ENCODE assay signal across 8 cellular contexts in genomic region chr6:7726416-7727149, GRCh38. TPM values are rescaled to one million over a fixed set of nuclear protein-coding genes. Genes with fewer than 3 reads are reported as not detected.
DNase-seq lines count a peak whose midpoint lies in the region; ATAC-seq, FAIRE-seq and TF ChIP-seq lines count a peak whose summit lies in the region.

No MANE protein-coding gene starts in this region.

- H3K9me3 ChIP-seq in GM23248 (ENCODE audit: low read depth) = no peaks in the 10 kb centered on the region
- no peaks in the 10 kb centered on the region for H3K9me3 ChIP-seq in OCI-LY7 (ENCODE audit: low read length)
- no peaks in the 10 kb centered on the region for H3K9me3 ChIP-seq in endothelial cell of umbilical vein (replicated peaks; ENCODE audit: control insufficient read depth, insufficient read depth, low read length)

- TF ChIP-seq POLR2A in endothelial cell of umbilical vein (IDR thresholded peaks at IDR 0.05; ENCODE audit: low read depth, low read length) = no peak

- H3K27me3 Mint-ChIP-seq in natural killer cell treated with Interleukin-12 subunit alpha and Interleukin-12 subunit beta and Interleukin-15 and Interleukin-18, amount 100 ng/mL, for 72 hours = peaks cover 41 to 50% of the 10 kb centered on the region in 2 donors

- 0 to 2% methylated on average over 40 to 44 of the region's 84 CpGs for WGBS in GM23248 (ENCODE audit: low coverage in 1 of 2, low lambda C conversion rate in 2 of 2, missing lambda C conversion rate in 2 of 2), 2 experiments

- H3K9me3 Mint-ChIP-seq in natural killer cell treated with Interleukin-12 subunit alpha and Interleukin-12 subunit beta and Interleukin-15 and Interleukin-18, amount 100 ng/mL, for 72 hours = no peaks in the 10 kb centered on the region

- intact Hi-C loops in OCI-LY7 (cut with micrococcal nuclease; ENCODE audit: unreplicated experiment) (no loop called here), endothelial cell of umbilical vein (cut with micrococcal nuclease) (no loop called here)

- H2AFZ ChIP-seq in GM23248 = peak overlapping the region; percentile 82
- H2AFZ ChIP-seq in OCI-LY7 (ENCODE audit: low read length) = peak overlapping the region; percentile 52; the same call in 1 of the 2 replicates
- H2AFZ ChIP-seq in endothelial cell of umbilical vein (ENCODE audit: low read depth, low read length) = no peak overlapping the region

- H3K9me1 ChIP-seq in endothelial cell of umbilical vein (replicated peaks; ENCODE audit: control insufficient read depth, extremely low read depth, insufficient read depth, low read length) = no peaks in the 10 kb centered on the region

- dilution Hi-C loops in endothelial cell of umbilical vein (cut with MboI; ENCODE audit: extremely low pct_ligation_motif_present, low sequenced_read_pairs) = no loop called here

- H3K4me3 ChIP-seq in GM08714 (ENCODE audit: low read length) (peak overlapping the region; percentile 55; the same call in 1 of the 2 replicates), GM23248 (peak overlapping the region; percentile 77), OCI-LY7 (ENCODE audit: low read depth, low read length, poor library complexity, severe bottlenecking) (peak overlapping the region; percentile 64), endothelial cell of umbilical vein (replicated peaks in 1 of 3; ENCODE audit: insufficient read depth in 1 of 3, low read depth in 1 of 3, low read length in 3 of 3) (peak overlapping the region; percentile 70 to 95 (median 94))

- H3K27ac Mint-ChIP-seq in natural killer cell treated with Interleukin-12 subunit alpha and Interleukin-12 subunit beta and Interleukin-15 and Interleukin-18, amount 100 ng/mL, for 72 hours = no peak overlapping the region

- CTCF ChIA-PET in OCI-LY7 (lab: Charles Lee; ENCODE audit: unreplicated experiment) (interaction anchor here (1.2 kb wide), 1 partner anchor 266 kb away, joined by 3 read pairs; no protein-coding TSS in a partner anchor), endothelial cell of umbilical vein (lab: Charles Lee) (interaction anchor here (1.1 to 6.4 kb wide), 9 partner anchors 9 to 333 kb away, joined by 3 to 140 read pairs (median 3); no protein-coding TSS in a partner anchor)

- TF ChIP-seq CTCF in OCI-LY7 (conservative IDR thresholded peaks at IDR 0.05; ENCODE audit: low read length) = no peak
- no peak for TF ChIP-seq CTCF in endothelial cell of umbilical vein (IDR thresholded peaks at IDR 0.05; ENCODE audit: extremely low read depth in 1 of 2, insufficient read depth in 1 of 2, low read depth in 1 of 2, low read length in 2 of 2)

- peak; percentile 5 to 18 for ATAC-seq in natural killer cell treated with Interleukin-12 subunit alpha and Interleukin-12 subunit beta and Interleukin-15 and Interleukin-18, amount 100 ng/mL, for 72 hours
- ATAC-seq in HG03457 (IDR thresholded peaks at IDR 0.05; ENCODE audit: unreplicated experiment) = no peak

- H3K9me2 ChIP-seq in GM23248 (ENCODE audit: insufficient read depth) (no peaks in the 10 kb centered on the region), OCI-LY7 (ENCODE audit: insufficient read depth, low read length) (no peaks in the 10 kb centered on the region)

- H3K27ac ChIP-seq in GM23248 = no peak overlapping the region
- H3K27ac ChIP-seq in OCI-LY7 (ENCODE audit: low read depth, low read length, poor library complexity, severe bottlenecking) = no peak overlapping the region
- H3K27ac ChIP-seq in endothelial cell of umbilical vein (ENCODE audit: insufficient read depth, low read depth, low read length) = peak overlapping the region; percentile 76

- H3K36me3 Mint-ChIP-seq in natural killer cell treated with Interleukin-12 subunit alpha and Interleukin-12 subunit beta and Interleukin-15 and Interleukin-18, amount 100 ng/mL, for 72 hours = no peaks in the 10 kb centered on the region

- in situ Hi-C loops in GM23248 (cut with MboI) = loop anchor here (10.0 kb wide), 2 partner anchors 168 to 278 kb away; no protein-coding TSS in a partner anchor

- H3K4me1 Mint-ChIP-seq in natural killer cell treated with Interleukin-12 subunit alpha and Interleukin-12 subunit beta and Interleukin-15 and Interleukin-18, amount 100 ng/mL, for 72 hours (ENCODE audit: low read depth in 2 of 2) = peaks cover 0 to 4% of the 10 kb centered on the region in 2 donors

- H3K79me2 ChIP-seq in GM23248 (ENCODE audit: insufficient read depth) = 0 out of 2 replicates have a peak, but pooled peaks cover 14% of the 10 kb centered on the region
- no peaks in the 10 kb centered on the region for H3K79me2 ChIP-seq in OCI-LY7 (ENCODE audit: insufficient read depth, low read depth, low read length)
- H3K79me2 ChIP-seq in endothelial cell of umbilical vein (ENCODE audit: control insufficient read depth, insufficient read depth, low read length) = peaks cover 56% of the 10 kb centered on the region

- H3K4me2 ChIP-seq in GM23248 (ENCODE audit: unreplicated experiment) (peak overlapping the region; percentile 91), OCI-LY7 (ENCODE audit: low read length) (peak overlapping the region; percentile 78), endothelial cell of umbilical vein (ENCODE audit: insufficient read depth, low read length) (peak overlapping the region; percentile 14)

- H3F3A ChIP-seq in GM23248 (ENCODE audit: insufficient read depth) = peaks cover 24% of the 10 kb centered on the region

- FAIRE-seq in endothelial cell of umbilical vein (lab: Jason Lieb, UNC) = no peak

- H4K20me1 ChIP-seq in GM23248 (ENCODE audit: insufficient read depth) (no peaks in the 10 kb centered on the region), OCI-LY7 (ENCODE audit: insufficient read depth, low read length) (no peaks in the 10 kb centered on the region), endothelial cell of umbilical vein (replicated peaks; ENCODE audit: control insufficient read depth, extremely low read depth, insufficient read depth, low read length) (no peaks in the 10 kb centered on the region)

- H3K27me3 ChIP-seq in GM23248 (replicated peaks; ENCODE audit: insufficient read depth) (no peaks in the 10 kb centered on the region), endothelial cell of umbilical vein (ENCODE audit: control insufficient read depth in 2 of 2, insufficient read depth in 2 of 2, low read length in 2 of 2) (no peaks in the 10 kb centered on the region)

- peak overlapping the region; percentile 59; the same call in 1 of the 2 replicates for H3K9ac ChIP-seq in GM23248
- H3K9ac ChIP-seq in endothelial cell of umbilical vein (replicated peaks; ENCODE audit: extremely low read depth, insufficient read depth, low read length) = peak overlapping the region; percentile 97

- peak overlapping the region; percentile 75 for H3K4me3 Mint-ChIP-seq in natural killer cell treated with Interleukin-12 subunit alpha and Interleukin-12 subunit beta and Interleukin-15 and Interleukin-18, amount 100 ng/mL, for 72 hours

- POLR2A ChIA-PET in OCI-LY7 (lab: Charles Lee) (no interaction called here), endothelial cell of umbilical vein (lab: Charles Lee) (interaction anchor here (1.1 to 1.6 kb wide), 4 partner anchors 8 to 274 kb away, joined by 3 to 10 read pairs (median 8); no protein-coding TSS in a partner anchor)

- BruUV-seq in OCI-LY7 (replicated peaks; lab: Mats Ljungman, UMichigan) (no TSS peak), endothelial cell of umbilical vein (replicated peaks; lab: Mats Ljungman, UMichigan) (TSS peak; percentile 34)

- DNase-seq in GM23248 = peak; percentile 47
- peak; percentile 19 for DNase-seq in OCI-LY7 (ENCODE audit: low spot score)
- DNase-seq in endothelial cell of umbilical vein (ENCODE audit: low read depth, low spot score) = no peak
- no peak for DNase-seq in natural killer cell treated with Interleukin-12 subunit alpha and Interleukin-12 subunit beta and Interleukin-15 and Interleukin-18, amount 100 ng/mL, for 72 hours (ENCODE audit: low spot score)
- no peak for DNase-seq in stimulated activated CD4-positive, alpha-beta T cell treated with anti-CD3 and anti-CD28 coated beads, Interleukin-4, amount 100 ng/mL, for 4 hours
- DNase-seq in retina = no peak

- peaks cover 31% of the 10 kb centered on the region for H3K4me1 ChIP-seq in GM23248 (ENCODE audit: insufficient read depth)
- H3K4me1 ChIP-seq in OCI-LY7 (ENCODE audit: insufficient read depth, low read length, poor library complexity, severe bottlenecking) = peaks cover 19% of the 10 kb centered on the region
- H3K4me1 ChIP-seq in endothelial cell of umbilical vein (ENCODE audit: control insufficient read depth, extremely low read depth, insufficient read depth, low read length) = peaks cover 37% of the 10 kb centered on the region

- H3K36me3 ChIP-seq in GM23248 (ENCODE audit: low read depth) = no peaks in the 10 kb centered on the region
- H3K36me3 ChIP-seq in OCI-LY7 (ENCODE audit: insufficient read depth, low read length) = no peaks in the 10 kb centered on the region
- peaks cover 18 to 19% of the 10 kb centered on the region in 2 experiments for H3K36me3 ChIP-seq in endothelial cell of umbilical vein (ENCODE audit: control insufficient read depth in 2 of 2, extremely low read depth in 1 of 2, insufficient read depth in 2 of 2, low read length in 2 of 2)

TF ChIP-seq in endothelial cell of umbilical vein, 7 proteins besides CTCF, POLR2A, EP300 and RAD21:
- TF ChIP-seq MAX (IDR thresholded peaks at IDR 0.05; ENCODE audit: insufficient read depth, insufficient read length) (peak; percentile 1), POLR2AphosphoS5 (IDR thresholded peaks at IDR 0.05; ENCODE audit: insufficient read depth, low read depth, low read length) (no peak)

RNA-seq across cellular contexts. Expression of gene BMP6, which starts 0.7 kb away (rescaled TPM):
- total RNA-seq in GM23248 (2014; rRNA removed; shearing (Covaris generic)) = 4.6 and 10.3 TPM in 2 replicates
- 1.3 and 2.0 TPM in 2 replicates for polyA plus RNA-seq in GM23248 (2016; fragmentation: Nextera tagmentation; extraction: Ambion mirVana)
- total RNA-seq in OCI-LY7 (2014; rRNA removed; shearing (Covaris generic)) = 0.10 and 0.38 TPM in 2 replicates
- 0.94 and 1.1 TPM in 2 replicates for total RNA-seq in OCI-LY7 (2022)
- 221 and 234 TPM in 2 replicates for total RNA-seq in endothelial cell of umbilical vein
- polyA plus RNA-seq in endothelial cell of umbilical vein = 276 and 285 TPM in 2 replicates
- polyA plus RNA-seq in endothelial cell of umbilical vein (2011; cell fraction: cytosol; rRNA removed) = 243 and 254 TPM in 2 replicates
- 202 and 209 TPM in 2 replicates for polyA plus RNA-seq in endothelial cell of umbilical vein (2011; cell fraction: nucleus; rRNA removed)
- polyA plus RNA-seq in endothelial cell of umbilical vein (2012) = 157 and 189 TPM in 2 replicates
- polyA minus RNA-seq in endothelial cell of umbilical vein = 432 and 438 TPM in 2 replicates
- 42.2 TPM for polyA minus RNA-seq in endothelial cell of umbilical vein (2011; cell fraction: cytosol; rRNA and poly(A)+ RNA removed)
- polyA minus RNA-seq in endothelial cell of umbilical vein (2011; cell fraction: nucleus; rRNA and poly(A)+ RNA removed) = 249 and 278 TPM in 2 replicates
- total RNA-seq in natural killer cell treated with Interleukin-12 subunit alpha and Interleukin-12 subunit beta and Interleukin-15 and Interleukin-18, amount 100 ng/mL, for 72 hours = not detected

Comparison
In these comparisons a context has a peak if more than half of its experiments do, and no peak if none do; other contexts are left out.
1. DNase-seq: peak in GM23248 (single experiment) and OCI-LY7 (single experiment); none in endothelial cell of umbilical vein (single experiment), natural killer cell treated with Interleukin-12 subunit alpha and Interleukin-12 subunit beta and Interleukin-15 and Interleukin-18, amount 100 ng/mL, for 72 hours (single experiment), stimulated activated CD4-positive, alpha-beta T cell treated with anti-CD3 and anti-CD28 coated beads, Interleukin-4, amount 100 ng/mL, for 4 hours (0 of 2) and retina (single experiment).
2. H3K4me2 ChIP-seq: peak in every context shown above with its lines; median percentile 91 in GM23248; 78 in OCI-LY7; 14 in endothelial cell of umbilical vein.
3. RNA of gene BMP6, which starts 0.7 kb away (total RNA-seq): 221 to 234 TPM in endothelial cell of umbilical vein; 4.6 to 10.3 TPM in GM23248, 0.10 to 1.1 TPM in OCI-LY7 and not detected in natural killer cell treated with Interleukin-12 subunit alpha and Interleukin-12 subunit beta and Interleukin-15 and Interleukin-18, amount 100 ng/mL, for 72 hours; every median in the first group is over 10 times any median in the second.
4. Peak in every context shown above with its lines, with median percentiles within 50 percentile points of each other: H3K4me3 ChIP-seq.